ENCODE assay signal across 2 cellular contexts in genomic region chr20:62809530-62810428, GRCh38.
TF ChIP-seq lines count a peak whose summit lies in the region.

No MANE protein-coding gene starts in this region.

TF ChIP-seq in HepG2, 621 proteins besides CTCF, POLR2A, EP300 and RAD21:
- TF ChIP-seq FOSL1 (CRISPR knock-in tag; IDR thresholded peaks at IDR 0.05; ENCODE audit: borderline replicate concordance) (no peak), NFKB2 (CRISPR knock-in tag; IDR thresholded peaks at IDR 0.05; ENCODE audit: borderline replicate concordance) (no peak), ZNF564 (CRISPR knock-in tag; IDR thresholded peaks at IDR 0.05) (no peak), HIVEP1 (CRISPR knock-in tag; IDR thresholded peaks at IDR 0.05) (0 out of 2 replicates have a peak, but pooled peaks have one; percentile 29), PCBP1 (IDR thresholded peaks at IDR 0.05; ENCODE audit: borderline replicate concordance, low read depth, low read length) (0 out of 2 replicates have a peak, but pooled peaks have one; percentile 50), HMG20A (CRISPR knock-in tag; IDR thresholded peaks at IDR 0.05; ENCODE audit: borderline replicate concordance) (no peak), KDM3A (CRISPR knock-in tag; IDR thresholded peaks at IDR 0.05; ENCODE audit: low read depth) (no peak), AGO2 (optimal IDR thresholded peaks at IDR 0.05; ENCODE audit: low read depth, low read length) (peak; percentile 87), ZC3H13 (CRISPR knock-in tag; IDR thresholded peaks at IDR 0.05) (0 out of 2 replicates have a peak, but pooled peaks have one; percentile 26), SMC3 (IDR thresholded peaks at IDR 0.05; ENCODE audit: low read length) (no peak), DPF2 (CRISPR knock-in tag; IDR thresholded peaks at IDR 0.05; ENCODE audit: borderline replicate concordance, low read depth) (no peak), SATB2 (CRISPR knock-in tag; IDR thresholded peaks at IDR 0.05) (no peak), HMGA1 (CRISPR knock-in tag; conservative IDR thresholded peaks at IDR 0.05) (no peak), MXD1 (CRISPR knock-in tag; IDR thresholded peaks at IDR 0.05) (0 out of 2 replicates have a peak, but pooled peaks have one; percentile 42), HDAC6 (IDR thresholded peaks at IDR 0.05; ENCODE audit: low read depth, low read length) (no peak), REXO4 (CRISPR knock-in tag; IDR thresholded peaks at IDR 0.05; ENCODE audit: borderline replicate concordance) (0 out of 2 replicates have a peak, but pooled peaks have one; percentile 21), TCF12 (IDR thresholded peaks at IDR 0.05) (no peak), TCF12 (CRISPR knock-in tag; IDR thresholded peaks at IDR 0.05) (no peak), NR2F2 (IDR thresholded peaks at IDR 0.05; ENCODE audit: borderline replicate concordance, low read depth) (no peak), ZBTB10 (CRISPR knock-in tag; IDR thresholded peaks at IDR 0.05; ENCODE audit: borderline replicate concordance) (no peak), ZNF75D (CRISPR knock-in tag; IDR thresholded peaks at IDR 0.05; ENCODE audit: borderline replicate concordance) (no peak), MAFK (conservative IDR thresholded peaks at IDR 0.05 in 1 of 2, IDR thresholded peaks at IDR 0.05 in 1 of 2; ENCODE audit: low read length in 2 of 2) (no peak), ZNF235 (CRISPR knock-in tag; IDR thresholded peaks at IDR 0.05; ENCODE audit: borderline replicate concordance) (no peak), KDM5B (CRISPR knock-in tag; IDR thresholded peaks at IDR 0.05; ENCODE audit: borderline replicate concordance) (0 out of 2 replicates have a peak, but pooled peaks have one; percentile 16), ZNF746 (CRISPR knock-in tag; IDR thresholded peaks at IDR 0.05) (no peak), RBFOX2 (IDR thresholded peaks at IDR 0.05; ENCODE audit: low read depth, low read length) (peak; percentile 66; the same call in 1 of the 2 replicates), RBM22 (optimal IDR thresholded peaks at IDR 0.05; ENCODE audit: low read length) (peak; percentile 21), MTF1 (CRISPR knock-in tag; IDR thresholded peaks at IDR 0.05) (no peak), SCMH1 (CRISPR knock-in tag; IDR thresholded peaks at IDR 0.05; ENCODE audit: borderline replicate concordance) (no peak), ZBTB49 (CRISPR knock-in tag; IDR thresholded peaks at IDR 0.05; ENCODE audit: borderline replicate concordance) (no peak), ZNF329 (CRISPR knock-in tag; IDR thresholded peaks at IDR 0.05; ENCODE audit: low read depth) (no peak)

TF ChIP-seq in H1, 55 proteins besides CTCF, POLR2A, EP300 and RAD21:
- TF ChIP-seq CBX5 (IDR thresholded peaks at IDR 0.05; ENCODE audit: low read depth, low read length) (no peak), SUZ12 (IDR thresholded peaks at IDR 0.05; ENCODE audit: low read length) (no peak), SAP30 (IDR thresholded peaks at IDR 0.05; ENCODE audit: insufficient read depth, insufficient replicate concordance, low read length) (no peak), BRCA1 (IDR thresholded peaks at IDR 0.05; ENCODE audit: low read depth, low read length) (no peak), USF2 (IDR thresholded peaks at IDR 0.05; ENCODE audit: low read length) (no peak)
